Comparison of ENCODE assay signal across 19 cellular contexts in the genomic region with DNA sequence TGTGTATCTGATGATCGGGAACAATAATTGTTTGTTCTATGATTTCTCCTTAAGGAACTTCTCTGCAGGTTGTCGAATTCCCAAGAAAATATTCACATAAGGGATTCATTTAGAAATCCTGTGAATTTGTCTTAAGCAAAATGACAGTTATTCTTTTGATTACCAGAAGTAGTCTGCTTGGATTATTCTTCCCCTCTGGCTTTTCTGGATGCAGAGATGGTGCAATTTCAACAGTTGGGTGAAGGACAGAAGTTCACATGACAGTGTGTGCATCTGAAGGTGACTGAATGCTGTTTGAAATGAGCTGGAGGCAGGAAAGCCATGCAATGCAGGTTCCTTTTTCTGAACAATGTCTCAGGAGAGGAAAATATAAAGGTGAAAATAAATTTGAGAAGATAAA.
A peak's percentile ranks its signal among the peaks of the same experiment; 100 is the strongest.
DNase-seq lines count a peak whose midpoint lies in the region; ATAC-seq and TF ChIP-seq lines count a peak whose summit lies in the region.
"Had no signal": no experiment of that assay in that cellular context is flagged by ENCODE, and none has a peak within 500 bp of the region (broad histone marks: within the 10 kb centered on the region; RNA-seq: fewer than 3 reads in every experiment).

No MANE protein-coding gene starts in this region.

- no peaks in the 10 kb centered on the region for H3K9me3 ChIP-seq in CD8-positive, alpha-beta T cell (ENCODE audit: low read length)
- H3K9me3 ChIP-seq: BE2C, esophagus squamous epithelium, HAP-1, tibial artery had no signal

- CTCF ChIA-PET in CD8-positive, alpha-beta T cell (lab: Charles Lee): interaction anchor here (1.3 to 2.2 kb wide), 2 partner anchors 14 to 282 kb away, joined by 3 to 13 read pairs; partner anchors contain the start of gene MAML2

- no peak for ATAC-seq in CD8-positive, alpha-beta T cell
- ATAC-seq in GM19324 (IDR thresholded peaks at IDR 0.05; ENCODE audit: low FRiP score, unreplicated experiment): no peak

- H3K4me1 Mint-ChIP-seq in CD8-positive, alpha-beta T cell (ENCODE audit: low read depth): peaks cover 63% of the 10 kb centered on the region
- peaks cover 88% of the 10 kb centered on the region for H3K4me1 Mint-ChIP-seq in HFFc6 (ENCODE audit: low read depth)

- POLR2A ChIA-PET in CD8-positive, alpha-beta T cell (lab: Charles Lee): no interaction called here

- H3K9me3 Mint-ChIP-seq in CD8-positive, alpha-beta T cell: no peaks in the 10 kb centered on the region
- no peaks in the 10 kb centered on the region for H3K9me3 Mint-ChIP-seq in HFFc6

- peaks cover 35% of the 10 kb centered on the region for H3K4me1 ChIP-seq in CD8-positive, alpha-beta T cell (ENCODE audit: insufficient read depth, low read length)

- peaks cover 34% of the 10 kb centered on the region for H3K36me3 Mint-ChIP-seq in CD8-positive, alpha-beta T cell
- H3K36me3 Mint-ChIP-seq in HFFc6 (ENCODE audit: low read depth): peaks cover 33% of the 10 kb centered on the region

- intact Hi-C loops in CD8-positive, alpha-beta T cell (cut with DNase I, micrococcal nuclease): loop anchor here (5.0 to 10.0 kb wide), 2 partner anchors 46 to 56 kb away; no protein-coding TSS in a partner anchor

- no peaks in the 10 kb centered on the region for H3K36me3 ChIP-seq in CD8-positive, alpha-beta T cell (ENCODE audit: insufficient read depth, low read length)
- no peaks in the 10 kb centered on the region for H3K36me3 ChIP-seq in H7 (replicated peaks; ENCODE audit: control insufficient read depth, insufficient read depth, low read length)
- H3K36me3 ChIP-seq: BE2C, esophagus squamous epithelium, HAP-1, tibial artery had no signal

- H3K27ac Mint-ChIP-seq in CD8-positive, alpha-beta T cell: peak overlapping the region; percentile 37
- peak overlapping the region; percentile 74 for H3K27ac Mint-ChIP-seq in HFFc6

- no peak overlapping the region for H3K27ac ChIP-seq in CD8-positive, alpha-beta T cell (ENCODE audit: low read depth, low read length)
- H3K27ac ChIP-seq: tibial artery had no signal

- no peaks in the 10 kb centered on the region for H3K27me3 ChIP-seq in CD8-positive, alpha-beta T cell (ENCODE audit: insufficient read depth, low read length)
- no peaks in the 10 kb centered on the region for H3K27me3 ChIP-seq in H7 (ENCODE audit: control insufficient read depth, insufficient read depth, low read length)
- H3K27me3 ChIP-seq: BE2C, esophagus squamous epithelium, tibial artery had no signal

- TF ChIP-seq CTCF in CD8-positive, alpha-beta T cell (IDR thresholded peaks at IDR 0.05): no peak
- TF ChIP-seq CTCF in HFFc6 (IDR thresholded peaks at IDR 0.05): no peak

- no peak for DNase-seq in CD8-positive, alpha-beta T cell
- DNase-seq in HFFc6: no peak
- peak; percentile 29 for DNase-seq in amniotic epithelial cell (ENCODE audit: low read depth)
- peak; percentile 10 for DNase-seq in midbrain (lab: John Stamatoyannopoulos, UW)
- DNase-seq in H7: no peak
- no peak for DNase-seq in stimulated activated CD4-positive, alpha-beta T cell treated with anti-CD3 and anti-CD28 coated beads, Interleukin-1b, Interleukin-23, amount 100 ng/mL, for 48 hours
- DNase-seq: activated CD4-positive, alpha-beta T cell treated with anti-CD3 and anti-CD28 coated beads, Interleukin-2, amount 50 U/mL, for 1 hour; BE2C; esophagus squamous epithelium; hippocampal formation; NCI-H146; NCI-H226; NK-92 treated with Interleukin-12 subunit alpha and Interleukin-12 subunit beta, amount 100 ng/mL, for 24 hours; SHP77; stimulated activated CD4-positive, alpha-beta T cell treated with anti-CD3 and anti-CD28 coated beads, Interleukin-4, amount 100 ng/mL, for 4 hours; T-helper 9 cell; tibial artery had no signal

- no peak overlapping the region for H3K4me3 ChIP-seq in CD8-positive, alpha-beta T cell (ENCODE audit: low read depth, low read length)
- no peak overlapping the region for H3K4me3 ChIP-seq in H7 (ENCODE audit: insufficient read depth, low read depth, low read length)
- H3K4me3 ChIP-seq: esophagus squamous epithelium, HAP-1, tibial artery had no signal

- no peaks in the 10 kb centered on the region for H3K27me3 Mint-ChIP-seq in CD8-positive, alpha-beta T cell (ENCODE audit: low read depth)
- no peaks in the 10 kb centered on the region for H3K27me3 Mint-ChIP-seq in HFFc6 (ENCODE audit: insufficient read depth)

- no peak overlapping the region for H3K4me3 Mint-ChIP-seq in CD8-positive, alpha-beta T cell
- H3K4me3 Mint-ChIP-seq in HFFc6: peak overlapping the region; percentile 23

Comparison
In these comparisons a context has a peak if more than half of its experiments do, and no peak if none do; other contexts are left out.
1. DNase-seq: peak in amniotic epithelial cell (single experiment) and midbrain (single experiment); none in CD8-positive, alpha-beta T cell (0 of 7), HFFc6 (single experiment), H7 (single experiment) and stimulated activated CD4-positive, alpha-beta T cell treated with anti-CD3 and anti-CD28 coated beads, Interleukin-1b, Interleukin-23, amount 100 ng/mL, for 48 hours (single experiment).